ENCODE assay signal across 8 cellular contexts in the genomic region with DNA sequence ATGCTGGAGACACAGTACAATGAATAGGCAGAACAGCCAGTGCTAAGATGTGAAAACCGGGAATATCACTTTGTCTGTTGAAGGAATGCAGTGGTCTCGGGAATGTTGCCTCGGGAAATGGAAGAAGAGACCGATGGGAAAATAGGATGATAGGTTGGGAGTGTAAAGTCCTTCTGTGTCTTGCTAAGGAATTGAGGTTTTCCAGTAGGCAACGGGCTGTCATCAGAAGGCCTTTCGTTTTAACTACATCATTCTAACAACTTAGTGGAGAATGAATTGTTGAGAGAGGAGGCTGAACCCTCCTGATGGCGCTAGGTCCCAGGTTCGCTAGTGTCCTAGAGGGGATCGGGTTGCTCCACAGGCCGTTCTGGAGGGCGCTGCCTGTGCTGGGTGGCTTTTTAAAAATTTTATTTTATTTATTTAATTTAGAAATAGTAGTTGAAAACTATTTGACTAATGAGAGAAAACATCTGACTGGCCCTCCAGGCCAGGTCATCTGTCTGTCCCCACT. TPM values are rescaled to one million over a fixed set of nuclear protein-coding genes. Genes with fewer than 3 reads are reported as not detected.
A peak's percentile ranks its signal among the peaks of the same experiment; 100 is the strongest.
DNase-seq lines count a peak whose midpoint lies in the region; TF ChIP-seq lines count a peak whose summit lies in the region.

No MANE protein-coding gene starts in this region.

- H3K27me3 ChIP-seq in Peyer's patch: no peaks in the 10 kb centered on the region
- no peaks in the 10 kb centered on the region for H3K27me3 ChIP-seq in neutrophil

- H3K9me3 Mint-ChIP-seq in endothelial cell (ENCODE audit: unreplicated experiment): no peaks in the 10 kb centered on the region

- H3K27me3 Mint-ChIP-seq in endothelial cell (ENCODE audit: unreplicated experiment): peaks cover 2% of the 10 kb centered on the region

- DNase-seq in A172 (ENCODE audit: low spot score): peak; percentile 24
- DNase-seq in GM10248 (ENCODE audit: extremely low spot score): peak; percentile 14
- no peak for DNase-seq in Peyer's patch
- DNase-seq in endothelial cell (ENCODE audit: low spot score): no peak
- no peak for DNase-seq in occipital lobe (lab: John Stamatoyannopoulos, UW)
- DNase-seq in ecto neural progenitor cell (ENCODE audit: low spot score): no peak
- no peak for DNase-seq in stimulated activated CD4-positive, alpha-beta T cell treated with anti-CD3 and anti-CD28 coated beads, Interleukin-1b, Interleukin-23, amount 100 ng/mL, for 48 hours

- peak overlapping the region; percentile 97 for H3K4me3 Mint-ChIP-seq in endothelial cell (ENCODE audit: unreplicated experiment)

- H3K36me3 Mint-ChIP-seq in endothelial cell (ENCODE audit: low read depth, unreplicated experiment): peaks cover 7% of the 10 kb centered on the region

- H3K36me3 ChIP-seq in Peyer's patch (peaks cover 0 to 11% (median 0%) of the 10 kb centered on the region in 3 donors), neutrophil (peaks cover 8% of the 10 kb centered on the region)

- POLR2A ChIA-PET in GM10248 (lab: Yijun Ruan, JAX): no interaction called here

- CTCF ChIA-PET in GM10248 (lab: Yijun Ruan, JAX): interaction anchor here (0.8 to 2.7 kb wide), 9 partner anchors 9 to 299 kb away, joined by 3 to 24 read pairs (median 3); partner anchors contain the start of gene CLIC2

- TF ChIP-seq CTCF in GM10248 (IDR thresholded peaks at IDR 0.05; ENCODE audit: control extremely low read depth, extremely low read depth, low read depth, missing control alignments): no peak
- no peak for TF ChIP-seq CTCF in Peyer's patch (IDR thresholded peaks at IDR 0.05)
- TF ChIP-seq CTCF in endothelial cell (IDR thresholded peaks at IDR 0.05; ENCODE audit: unreplicated experiment): peak; percentile 35
- no peak for TF ChIP-seq CTCF in neutrophil (IDR thresholded peaks at IDR 0.05)

- H3K27ac ChIP-seq in Peyer's patch (peak overlapping the region; percentile 77 to 94 (median 86)), neutrophil (peak overlapping the region; percentile 77)

- H3K4me1 ChIP-seq in Peyer's patch: peaks cover 0 to 18% (median 0%) of the 10 kb centered on the region in 4 donors
- peaks cover 23 to 32% of the 10 kb centered on the region in 2 experiments for H3K4me1 ChIP-seq in neutrophil (ENCODE audit: control insufficient read depth in 1 of 2, insufficient read depth in 1 of 2, low read depth in 1 of 2, low read length in 1 of 2)

- H3K27ac Mint-ChIP-seq in endothelial cell (ENCODE audit: unreplicated experiment): peak overlapping the region; percentile 93

- peaks cover 26% of the 10 kb centered on the region for H3K4me1 Mint-ChIP-seq in endothelial cell (ENCODE audit: unreplicated experiment)

- H3K4me3 ChIP-seq in Peyer's patch (peak overlapping the region; percentile 58 to 95 (median 66)), neutrophil (ENCODE audit: low read depth in 1 of 2, low read length in 1 of 2) (peak overlapping the region; percentile 73 to 78)

- H3K9me3 ChIP-seq in Peyer's patch (no peaks in the 10 kb centered on the region), neutrophil (no peaks in the 10 kb centered on the region)

- TF ChIP-seq POLR2A in Peyer's patch (IDR thresholded peaks at IDR 0.05): no peak

RNA-seq across cellular contexts. Expression of gene VBP1, which starts 0.7 kb away (rescaled TPM):
- total RNA-seq in A172 (2014; rRNA removed; shearing (Covaris generic)): 290 and 312 TPM in 2 replicates
- total RNA-seq in Peyer's patch (10 to 100 TPM; 11.7 to 31.9 (median 21.8) TPM), endothelial cell (ENCODE audit: unreplicated experiment) (39.0 TPM), occipital lobe (107 TPM)

RNA-seq across cellular contexts. Expression of gene RAB39B, which starts 47.3 kb away (rescaled TPM):
- total RNA-seq in A172 (2014; rRNA removed; shearing (Covaris generic)): 4.0 and 5.5 TPM in 2 replicates
- total RNA-seq in Peyer's patch: 1 to 10 TPM in 1 of 4 donors, under 1 TPM in 2, not detected in 1; 0.35 to 3.3 (median 0.80) TPM
- 1.3 TPM for total RNA-seq in endothelial cell (ENCODE audit: unreplicated experiment)
- 28.2 TPM for total RNA-seq in occipital lobe

Comparison
In these comparisons a context has a peak if more than half of its experiments do, and no peak if none do; other contexts are left out.
1. DNase-seq: peak in A172 (single experiment) and GM10248 (single experiment); none in Peyer's patch (0 of 3), endothelial cell (single experiment), occipital lobe (single experiment), ecto neural progenitor cell (single experiment) and stimulated activated CD4-positive, alpha-beta T cell treated with anti-CD3 and anti-CD28 coated beads, Interleukin-1b, Interleukin-23, amount 100 ng/mL, for 48 hours (single experiment).